Comparison of ENCODE assay signal across 20 cellular contexts in genomic region chr14:48373993-48374392, GRCh38.
DNase-seq lines count a peak whose midpoint lies in the region; ATAC-seq, FAIRE-seq and TF ChIP-seq lines count a peak whose summit lies in the region.
"Had no signal": no experiment of that assay in that cellular context is flagged by ENCODE, and none has a peak within 500 bp of the region (broad histone marks: within the 10 kb centered on the region; RNA-seq: fewer than 3 reads in every experiment).

No MANE protein-coding gene starts in this region.

- no peaks in the 10 kb centered on the region for H3K27me3 ChIP-seq in SK-N-SH (ENCODE audit: insufficient read depth)

- no peak overlapping the region for H3K27ac Mint-ChIP-seq in stimulated activated memory B cell treated with anti-CD40 and anti-IgM and Interleukin-4, amounts not matched to agents 10 μg/mL and 1 μg/mL and 100 μg/mL, for 72 hours
- H3K27ac Mint-ChIP-seq: CD4-positive, CD25-positive, alpha-beta regulatory T cell had no signal

- no peaks in the 10 kb centered on the region for H3F3A ChIP-seq in SK-N-SH (replicated peaks; ENCODE audit: insufficient read depth)

- no peaks in the 10 kb centered on the region for H3K9me3 ChIP-seq in SK-N-SH
- H3K9me3 ChIP-seq: A549 had no signal

- POLR2A ChIA-PET in SK-N-SH (lab: Yijun Ruan, JAX): no interaction called here

- peaks cover 4% of the 10 kb centered on the region for H3K9me3 Mint-ChIP-seq in stimulated activated memory B cell treated with anti-CD40 and anti-IgM and Interleukin-4, amounts not matched to agents 10 μg/mL and 1 μg/mL and 100 μg/mL, for 72 hours

- H3K4me3 ChIP-seq in SK-N-SH (ENCODE audit: low read depth in 2 of 2, low read length in 1 of 2): no peak overlapping the region
- H3K4me3 ChIP-seq: A549 had no signal

- CTCF ChIA-PET in SK-N-SH (lab: Yijun Ruan, JAX): no interaction called here

- WGBS in SK-N-SH (ENCODE audit: low lambda C conversion rate): 9% methylated on average over 3 of the region's 3 CpGs

- no peaks in the 10 kb centered on the region for H4K20me1 ChIP-seq in SK-N-SH (ENCODE audit: insufficient read depth)

- DNase-seq in SK-N-SH: no peak
- DNase-seq in NCI-H82 (lab: John Stamatoyannopoulos, UW): peak; percentile 66
- peak; percentile 77 for DNase-seq in left kidney (ENCODE audit: low read depth, low spot score)
- DNase-seq in urothelium cell line (ENCODE audit: low spot score): no peak
- DNase-seq in NCI-H510A treated with DMSO at 0.1 percent for 48 hours (lab: John Stamatoyannopoulos, UW): no peak
- DNase-seq: CD4-positive, CD25-positive, alpha-beta regulatory T cell; DMS79 treated with DMSO at 0.1 percent for 48 hours; H7; KBM-7; NCI-H1092 treated with DMSO at 0.1 percent for 48 hours; NCI-H2029 treated with DMSO at 0.1 percent for 48 hours; NCI-H2171 treated with DMSO at 0.1 percent for 48 hours; NCI-H446; NCI-H526 treated with DMSO at 0.1 percent for 48 hours had no signal

- no peak overlapping the region for H3K4me2 ChIP-seq in SK-N-SH
- H3K4me2 ChIP-seq: A549 had no signal

- H3K9me2 ChIP-seq in SK-N-SH: no peaks in the 10 kb centered on the region

- H3K36me3 Mint-ChIP-seq in stimulated activated memory B cell treated with anti-CD40 and anti-IgM and Interleukin-4, amounts not matched to agents 10 μg/mL and 1 μg/mL and 100 μg/mL, for 72 hours: no peaks in the 10 kb centered on the region
- H3K36me3 Mint-ChIP-seq: CD4-positive, CD25-positive, alpha-beta regulatory T cell had no signal

- H3K79me2 ChIP-seq in SK-N-SH (ENCODE audit: insufficient read depth): no peaks in the 10 kb centered on the region

- no peaks in the 10 kb centered on the region for H3K4me1 ChIP-seq in SK-N-SH (ENCODE audit: control insufficient read depth in 1 of 2, insufficient read depth in 2 of 2, low read depth in 1 of 2, low read length in 1 of 2)
- H3K4me1 ChIP-seq: A549 had no signal

- H3K4me1 Mint-ChIP-seq in stimulated activated memory B cell treated with anti-CD40 and anti-IgM and Interleukin-4, amounts not matched to agents 10 μg/mL and 1 μg/mL and 100 μg/mL, for 72 hours: no peaks in the 10 kb centered on the region
- H3K4me1 Mint-ChIP-seq: CD4-positive, CD25-positive, alpha-beta regulatory T cell had no signal

- FAIRE-seq in urothelium cell line (lab: Jason Lieb, UNC): peak; percentile 56
- FAIRE-seq: A549 had no signal

- no peak overlapping the region for H3K4me3 Mint-ChIP-seq in stimulated activated memory B cell treated with anti-CD40 and anti-IgM and Interleukin-4, amounts not matched to agents 10 μg/mL and 1 μg/mL and 100 μg/mL, for 72 hours
- H3K4me3 Mint-ChIP-seq: CD4-positive, CD25-positive, alpha-beta regulatory T cell had no signal

- no peak overlapping the region for H2AFZ ChIP-seq in SK-N-SH (ENCODE audit: low read depth)

- no peaks in the 10 kb centered on the region for H3K36me3 ChIP-seq in SK-N-SH (replicated peaks in 1 of 2; ENCODE audit: control insufficient read depth in 1 of 2, insufficient read depth in 2 of 2, low read length in 1 of 2)

- TF ChIP-seq CTCF in SK-N-SH (IDR thresholded peaks at IDR 0.05): no peak

- TF ChIP-seq EP300 in SK-N-SH (IDR thresholded peaks at IDR 0.05; ENCODE audit: borderline replicate concordance in 1 of 2, low read depth in 1 of 2, low read length in 1 of 2): no peak

- no peak for TF ChIP-seq RAD21 in SK-N-SH (IDR thresholded peaks at IDR 0.05; ENCODE audit: low read length)

- H3K9ac ChIP-seq in SK-N-SH: no peak overlapping the region

- H3K27ac ChIP-seq in SK-N-SH (ENCODE audit: low read depth in 2 of 2, low read length in 1 of 2): no peak overlapping the region
- H3K27ac ChIP-seq: A549, HL-60 had no signal

- ATAC-seq in SK-N-SH treated with all-trans-retinoic acid at 6 μM for 48 hours (no peak), HG03095 (IDR thresholded peaks at IDR 0.05; ENCODE audit: unreplicated experiment) (no peak)
- ATAC-seq in stimulated activated memory B cell treated with anti-CD40 and anti-IgM and Interleukin-4, amounts not matched to agents 10 μg/mL and 1 μg/mL and 100 μg/mL, for 72 hours: no peak
- ATAC-seq: A549, Panc1 had no signal

- H3K27me3 Mint-ChIP-seq in stimulated activated memory B cell treated with anti-CD40 and anti-IgM and Interleukin-4, amounts not matched to agents 10 μg/mL and 1 μg/mL and 100 μg/mL, for 72 hours: no peaks in the 10 kb centered on the region
- H3K27me3 Mint-ChIP-seq: CD4-positive, CD25-positive, alpha-beta regulatory T cell had no signal

TF ChIP-seq in SK-N-SH treated with all-trans-retinoic acid at 6 μM for 48 hours, 23 proteins besides CTCF, POLR2A, EP300 and RAD21:
- TF ChIP-seq ESRRG (CRISPR knock-in tag; IDR thresholded peaks at IDR 0.05) (no peak), ISL1 (CRISPR knock-in tag; IDR thresholded peaks at IDR 0.05) (peak; percentile 69)

TF ChIP-seq in SK-N-SH, 30 proteins besides CTCF, POLR2A, EP300 and RAD21:
- no peak for TF ChIP-seq USF1 (IDR thresholded peaks at IDR 0.05; ENCODE audit: borderline replicate concordance, low read depth)

Comparison
In these comparisons a context has a peak if more than half of its experiments do, and no peak if none do; other contexts are left out.
1. DNase-seq: peak in NCI-H82 (single experiment) and left kidney (single experiment); none in SK-N-SH (single experiment), urothelium cell line (single experiment) and NCI-H510A treated with DMSO at 0.1 percent for 48 hours (single experiment).